16 cellular contexts compared by ENCODE assay signal in genomic region chr19:28486934-28487333, GRCh38.
A peak's percentile ranks its signal among the peaks of the same experiment; 100 is the strongest.
DNase-seq lines count a peak whose midpoint lies in the region; ATAC-seq and TF ChIP-seq lines count a peak whose summit lies in the region.
"Had no signal": no experiment of that assay in that cellular context is flagged by ENCODE, and none has a peak within 500 bp of the region (broad histone marks: within the 10 kb centered on the region; RNA-seq: fewer than 3 reads in every experiment).

No MANE protein-coding gene starts in this region.

- H3K4me3 ChIP-seq in BLaER1 (peak overlapping the region; percentile 12; the same call in 1 of the 2 replicates), spleen (no peak overlapping the region)
- H3K4me3 ChIP-seq in Jurkat, Clone E6-1 (ENCODE audit: low read length) = no peak overlapping the region

- TF ChIP-seq CTCF in spleen (IDR thresholded peaks at IDR 0.05 in 8 of 11, conservative IDR thresholded peaks at IDR 0.05 in 3 of 11) = no peak

- H3K27ac ChIP-seq in BLaER1 (peak overlapping the region; percentile 91), spleen (no peak overlapping the region)

- peak overlapping the region; percentile 74; the same call in 1 of the 2 replicates for H3K9ac ChIP-seq in BLaER1

- DNase-seq in Jurkat, Clone E6-1 (ENCODE audit: low read depth, low spot score) = peak; percentile 69
- DNase-seq in RPMI8226 = peak; percentile 85
- DNase-seq in spleen = peak; percentile 24
- DNase-seq in HuH-7.5 (ENCODE audit: low spot score) = no peak
- DNase-seq in iPS-NIHi7 (ENCODE audit: extremely low spot score) = no peak
- DNase-seq: ACHN; CD8-positive, alpha-beta T cell; COR-L47; DMS153; DMS79 treated with DMSO at 0.1 percent for 48 hours; GDM1; HCEC 1CT; HFFc6 had no signal

- no peaks in the 10 kb centered on the region for H4K20me1 ChIP-seq in BLaER1

- ATAC-seq in HG02840 (IDR thresholded peaks at IDR 0.05; ENCODE audit: low FRiP score, unreplicated experiment) (no peak), GM18520 (IDR thresholded peaks at IDR 0.05; ENCODE audit: unreplicated experiment) (no peak)
- ATAC-seq: CD8-positive, alpha-beta T cell had no signal

- no peaks in the 10 kb centered on the region for H3K27me3 ChIP-seq in BLaER1
- H3K27me3 ChIP-seq in spleen (replicated peaks in 1 of 7) = no peaks in the 10 kb centered on the region

- H3K9me3 ChIP-seq in BLaER1 = no peaks in the 10 kb centered on the region
- no peaks in the 10 kb centered on the region for H3K9me3 ChIP-seq in spleen

- peak overlapping the region; percentile 87 for H3K4me2 ChIP-seq in BLaER1

- H3K36me3 ChIP-seq in BLaER1 (no peaks in the 10 kb centered on the region), spleen (no peaks in the 10 kb centered on the region)

- TF ChIP-seq POLR2A in spleen (IDR thresholded peaks at IDR 0.05) = no peak

- intact Hi-C loops in spleen (cut with DNase I; ENCODE audit: low total_unique reads) = no loop called here

- H3K4me1 ChIP-seq in BLaER1 (peaks cover 85% of the 10 kb centered on the region), spleen (peaks cover 0 to 17% (median 0%) of the 10 kb centered on the region in 6 donors)

Comparison
In these comparisons a context has a peak if more than half of its experiments do, and no peak if none do; other contexts are left out.
1. DNase-seq: peak in Jurkat, Clone E6-1 (single experiment), RPMI8226 (single experiment) and spleen (single experiment); none in HuH-7.5 (single experiment) and iPS-NIHi7 (single experiment).